In genomic region chr7:12494354-12495024, GRCh38 we compare ENCODE assay signal across 1 cellular context.
TF ChIP-seq lines count a peak whose summit lies in the region.

No MANE protein-coding gene starts in this region.

TF ChIP-seq in GM12878, 131 proteins besides CTCF, POLR2A, EP300 and RAD21 (continued from another document):
- TF ChIP-seq POLR2AphosphoS5 (IDR thresholded peaks at IDR 0.05; ENCODE audit: low read length): no peak
- no peak for TF ChIP-seq HDAC2 (IDR thresholded peaks at IDR 0.05)
- TF ChIP-seq POU2F2 (IDR thresholded peaks at IDR 0.05; ENCODE audit: borderline replicate concordance, low read depth, low read length): no peak
- no peak for TF ChIP-seq CBX5 (IDR thresholded peaks at IDR 0.05; ENCODE audit: low read depth)
- no peak for TF ChIP-seq PKNOX1 (IDR thresholded peaks at IDR 0.05)
- no peak for TF ChIP-seq YBX1 (IDR thresholded peaks at IDR 0.05)
- no peak for TF ChIP-seq ZBTB33 (IDR thresholded peaks at IDR 0.05)
- TF ChIP-seq SPI1 (IDR thresholded peaks at IDR 0.05; ENCODE audit: borderline replicate concordance, insufficient read depth, low read depth, low read length): no peak
- no peak for TF ChIP-seq SP1 (IDR thresholded peaks at IDR 0.05; ENCODE audit: low read depth, low read length)
- TF ChIP-seq, protein P1, sequence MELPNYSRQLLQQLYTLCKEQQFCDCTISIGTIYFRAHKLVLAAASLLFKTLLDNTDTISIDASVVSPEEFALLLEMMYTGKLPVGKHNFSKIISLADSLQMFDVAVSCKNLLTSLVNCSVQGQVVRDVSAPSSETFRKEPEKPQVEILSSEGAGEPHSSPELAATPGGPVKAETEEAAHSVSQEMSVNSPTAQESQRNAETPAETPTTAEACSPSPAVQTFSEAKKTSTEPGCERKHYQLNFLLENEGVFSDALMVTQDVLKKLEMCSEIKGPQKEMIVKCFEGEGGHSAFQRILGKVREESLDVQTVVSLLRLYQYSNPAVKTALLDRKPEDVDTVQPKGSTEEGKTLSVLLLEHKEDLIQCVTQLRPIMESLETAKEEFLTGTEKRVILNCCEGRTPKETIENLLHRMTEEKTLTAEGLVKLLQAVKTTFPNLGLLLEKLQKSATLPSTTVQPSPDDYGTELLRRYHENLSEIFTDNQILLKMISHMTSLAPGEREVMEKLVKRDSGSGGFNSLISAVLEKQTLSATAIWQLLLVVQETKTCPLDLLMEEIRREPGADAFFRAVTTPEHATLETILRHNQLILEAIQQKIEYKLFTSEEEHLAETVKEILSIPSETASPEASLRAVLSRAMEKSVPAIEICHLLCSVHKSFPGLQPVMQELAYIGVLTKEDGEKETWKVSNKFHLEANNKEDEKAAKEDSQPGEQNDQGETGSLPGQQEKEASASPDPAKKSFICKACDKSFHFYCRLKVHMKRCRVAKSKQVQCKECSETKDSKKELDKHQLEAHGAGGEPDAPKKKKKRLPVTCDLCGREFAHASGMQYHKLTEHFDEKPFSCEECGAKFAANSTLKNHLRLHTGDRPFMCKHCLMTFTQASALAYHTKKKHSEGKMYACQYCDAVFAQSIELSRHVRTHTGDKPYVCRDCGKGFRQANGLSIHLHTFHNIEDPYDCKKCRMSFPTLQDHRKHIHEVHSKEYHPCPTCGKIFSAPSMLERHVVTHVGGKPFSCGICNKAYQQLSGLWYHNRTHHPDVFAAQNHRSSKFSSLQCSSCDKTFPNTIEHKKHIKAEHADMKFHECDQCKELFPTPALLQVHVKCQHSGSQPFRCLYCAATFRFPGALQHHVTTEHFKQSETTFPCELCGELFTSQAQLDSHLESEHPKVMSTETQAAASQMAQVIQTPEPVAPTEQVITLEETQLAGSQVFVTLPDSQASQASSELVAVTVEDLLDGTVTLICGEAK (IDR thresholded peaks at IDR 0.05; ENCODE audit: borderline replicate concordance): no peak
- TF ChIP-seq RAD51 (IDR thresholded peaks at IDR 0.05): no peak
- TF ChIP-seq STAT3 (IDR thresholded peaks at IDR 0.05; ENCODE audit: low read depth, low read length): no peak
- no peak for TF ChIP-seq SRF (IDR thresholded peaks at IDR 0.05; ENCODE audit: low read depth in 2 of 2, low read length in 2 of 2)
- TF ChIP-seq SMARCA5 (IDR thresholded peaks at IDR 0.05): no peak
